ENCODE assay signal across 15 cellular contexts in genomic region chr11:117946196-117946841, GRCh38. TPM values are rescaled to one million over a fixed set of nuclear protein-coding genes. Genes with fewer than 3 reads are reported as not detected.
DNase-seq lines count a peak whose midpoint lies in the region; ATAC-seq and TF ChIP-seq lines count a peak whose summit lies in the region.
"Had no signal": no experiment of that assay in that cellular context is flagged by ENCODE, and none has a peak within 500 bp of the region (broad histone marks: within the 10 kb centered on the region; RNA-seq: fewer than 3 reads in every experiment).

No MANE protein-coding gene starts in this region.

- H3K4me3 ChIP-seq in breast epithelium (no peak overlapping the region), aorta (ENCODE audit: low read length in 2 of 2) (no peak overlapping the region)
- H3K4me3 ChIP-seq: ascending aorta, HAP-1, neural progenitor cell had no signal

- H3K27ac ChIP-seq in breast epithelium (no peak overlapping the region), aorta (ENCODE audit: low read depth in 1 of 2, low read length in 2 of 2) (no peak overlapping the region)
- H3K27ac ChIP-seq: ascending aorta, neural progenitor cell had no signal

- peaks cover 71% of the 10 kb centered on the region for H3K4me1 Mint-ChIP-seq in activated CD4-positive, alpha-beta memory T cell treated with anti-CD3 and anti-CD28 coated beads for 36 hours (ENCODE audit: low read depth)
- peaks cover 79% of the 10 kb centered on the region for H3K4me1 Mint-ChIP-seq in activated CD4-positive, alpha-beta memory T cell treated with anti-CD3 and anti-CD28 coated beads, Interleukin-2, amount 10 ng/mL, durations not matched to agents 7 days and 5 days
- H3K4me1 Mint-ChIP-seq in activated T-helper 2 cell treated with anti-CD3 and anti-CD28 coated beads, Interferon-gamma antibody, Interleukin-2, Interleukin-4, amounts not matched to agents 10 μg/mL and 5 μg/mL and 100 μg/mL, durations not matched to agents 14 hours and 24 hours and 36 hours (ENCODE audit: low read depth), result peaks cover 72% of the 10 kb centered on the region
- H3K4me1 Mint-ChIP-seq in neural crest cell, result peaks cover 18% of the 10 kb centered on the region
- H3K4me1 Mint-ChIP-seq: neural progenitor cell had no signal

- H3K36me3 ChIP-seq in breast epithelium (no peaks in the 10 kb centered on the region), aorta (ENCODE audit: control insufficient read depth in 1 of 2, insufficient read depth in 2 of 2, low read length in 1 of 2) (no peaks in the 10 kb centered on the region)
- H3K36me3 ChIP-seq: ascending aorta, HAP-1, neural progenitor cell had no signal

- no peaks in the 10 kb centered on the region for H3K27me3 Mint-ChIP-seq in activated CD4-positive, alpha-beta memory T cell treated with anti-CD3 and anti-CD28 coated beads for 36 hours
- no peaks in the 10 kb centered on the region for H3K27me3 Mint-ChIP-seq in activated CD4-positive, alpha-beta memory T cell treated with anti-CD3 and anti-CD28 coated beads, Interleukin-2, amount 10 ng/mL, durations not matched to agents 7 days and 5 days
- no peaks in the 10 kb centered on the region for H3K27me3 Mint-ChIP-seq in activated T-helper 2 cell treated with anti-CD3 and anti-CD28 coated beads, Interferon-gamma antibody, Interleukin-2, Interleukin-4, amounts not matched to agents 10 μg/mL and 5 μg/mL and 100 μg/mL, durations not matched to agents 14 hours and 24 hours and 36 hours (ENCODE audit: low read depth)
- H3K27me3 Mint-ChIP-seq in neural crest cell (ENCODE audit: low read depth), result no peaks in the 10 kb centered on the region

- peak; percentile 15 for ATAC-seq in HG02610 (IDR thresholded peaks at IDR 0.05; ENCODE audit: unreplicated experiment)
- no peak for ATAC-seq in aorta (ENCODE audit: low FRiP score)

- CTCF ChIA-PET in activated CD4-positive, alpha-beta memory T cell treated with anti-CD3 and anti-CD28 coated beads for 36 hours (lab: Charles Lee), result interaction anchor here (0.6 to 9.9 kb wide), 73 partner anchors 7 to 542 kb away, joined by 3 to 248 read pairs (median 6); partner anchors contain the start of genes FXYD2, FXYD6, IL10RA and TMPRSS13
- CTCF ChIA-PET in activated CD4-positive, alpha-beta memory T cell treated with anti-CD3 and anti-CD28 coated beads, Interleukin-2, amount 10 ng/mL, durations not matched to agents 7 days and 5 days (lab: Charles Lee), result interaction anchor here (0.5 to 11.4 kb wide), 46 partner anchors 8 to 520 kb away, joined by 3 to 333 read pairs (median 8); partner anchors contain the start of genes FXYD2, IL10RA and TMPRSS13

- H3K27me3 ChIP-seq in breast epithelium (no peaks in the 10 kb centered on the region), aorta (ENCODE audit: control insufficient read depth in 1 of 2, insufficient read depth in 2 of 2, low read length in 1 of 2) (no peaks in the 10 kb centered on the region)
- H3K27me3 ChIP-seq: ascending aorta, neural progenitor cell had no signal

- H3K27ac Mint-ChIP-seq in activated CD4-positive, alpha-beta memory T cell treated with anti-CD3 and anti-CD28 coated beads for 36 hours, result peak overlapping the region; percentile 65
- H3K27ac Mint-ChIP-seq in activated CD4-positive, alpha-beta memory T cell treated with anti-CD3 and anti-CD28 coated beads, Interleukin-2, amount 10 ng/mL, durations not matched to agents 7 days and 5 days, result no peak overlapping the region
- peak overlapping the region; percentile 0 for H3K27ac Mint-ChIP-seq in activated T-helper 2 cell treated with anti-CD3 and anti-CD28 coated beads, Interferon-gamma antibody, Interleukin-2, Interleukin-4, amounts not matched to agents 10 μg/mL and 5 μg/mL and 100 μg/mL, durations not matched to agents 14 hours and 24 hours and 36 hours
- peak overlapping the region; percentile 86 for H3K27ac Mint-ChIP-seq in neural crest cell (ENCODE audit: unreplicated experiment)
- H3K27ac Mint-ChIP-seq: neural progenitor cell had no signal

- TF ChIP-seq POLR2A in breast epithelium (IDR thresholded peaks at IDR 0.05), result no peak

- intact Hi-C loops in activated CD4-positive, alpha-beta memory T cell treated with anti-CD3 and anti-CD28 coated beads for 36 hours (cut with micrococcal nuclease), result loop anchor here (2.0 kb wide), 4 partner anchors 16 to 132 kb away; no protein-coding TSS in a partner anchor
- intact Hi-C loops in activated T-helper 2 cell treated with anti-CD3 and anti-CD28 coated beads, Interferon-gamma antibody, Interleukin-2, Interleukin-4, amounts not matched to agents 10 μg/mL and 5 μg/mL and 100 μg/mL, durations not matched to agents 14 hours and 24 hours and 36 hours (cut with micrococcal nuclease), result loop anchor here (2.0 to 5.0 kb wide), 3 partner anchors 39 to 138 kb away; no protein-coding TSS in a partner anchor
- intact Hi-C loops in breast epithelium (cut with DNase I; ENCODE audit: low total_unique reads) (loop anchor here (5.0 kb wide), 1 partner anchor 104 kb away; no protein-coding TSS in a partner anchor), aorta (cut with DNase I) (loop anchor here in 1 of 2 donors (2.0 kb wide), 1 partner anchor 106 kb away; no protein-coding TSS in a partner anchor)

- DNase-seq in activated CD4-positive, alpha-beta memory T cell treated with anti-CD3 and anti-CD28 coated beads for 36 hours, result no peak
- no peak for DNase-seq in activated CD4-positive, alpha-beta memory T cell treated with anti-CD3 and anti-CD28 coated beads, Interleukin-2, amount 10 ng/mL, durations not matched to agents 7 days and 5 days
- DNase-seq in activated T-helper 2 cell treated with anti-CD3 and anti-CD28 coated beads, Interferon-gamma antibody, Interleukin-2, Interleukin-4, amounts not matched to agents 10 μg/mL and 5 μg/mL and 100 μg/mL, durations not matched to agents 14 hours and 24 hours and 36 hours (ENCODE audit: low spot score), result no peak
- no peak for DNase-seq in neural crest cell (ENCODE audit: low read depth, low spot score)
- no peak for DNase-seq in breast epithelium (ENCODE audit: low spot score in 2 of 2)
- DNase-seq in HCEC 1CT, result no peak
- DNase-seq in aorta, result no peak
- DNase-seq: SIG-M5 had no signal

- 70 to 80% methylated on average over 5 of the region's 5 CpGs for WGBS in aorta, 2 donors

- no peaks in the 10 kb centered on the region for H3K36me3 Mint-ChIP-seq in activated CD4-positive, alpha-beta memory T cell treated with anti-CD3 and anti-CD28 coated beads for 36 hours
- H3K36me3 Mint-ChIP-seq in activated CD4-positive, alpha-beta memory T cell treated with anti-CD3 and anti-CD28 coated beads, Interleukin-2, amount 10 ng/mL, durations not matched to agents 7 days and 5 days (ENCODE audit: low read depth), result no peaks in the 10 kb centered on the region
- no peaks in the 10 kb centered on the region for H3K36me3 Mint-ChIP-seq in activated T-helper 2 cell treated with anti-CD3 and anti-CD28 coated beads, Interferon-gamma antibody, Interleukin-2, Interleukin-4, amounts not matched to agents 10 μg/mL and 5 μg/mL and 100 μg/mL, durations not matched to agents 14 hours and 24 hours and 36 hours (ENCODE audit: low read depth)
- H3K36me3 Mint-ChIP-seq in neural crest cell (ENCODE audit: low read depth), result no peaks in the 10 kb centered on the region
- H3K36me3 Mint-ChIP-seq: neural progenitor cell had no signal

- H3K4me3 Mint-ChIP-seq in activated CD4-positive, alpha-beta memory T cell treated with anti-CD3 and anti-CD28 coated beads for 36 hours, result no peak overlapping the region
- H3K4me3 Mint-ChIP-seq in activated CD4-positive, alpha-beta memory T cell treated with anti-CD3 and anti-CD28 coated beads, Interleukin-2, amount 10 ng/mL, durations not matched to agents 7 days and 5 days, result no peak overlapping the region
- H3K4me3 Mint-ChIP-seq in activated T-helper 2 cell treated with anti-CD3 and anti-CD28 coated beads, Interferon-gamma antibody, Interleukin-2, Interleukin-4, amounts not matched to agents 10 μg/mL and 5 μg/mL and 100 μg/mL, durations not matched to agents 14 hours and 24 hours and 36 hours (ENCODE audit: low read depth), result no peak overlapping the region
- no peak overlapping the region for H3K4me3 Mint-ChIP-seq in neural crest cell
- H3K4me3 Mint-ChIP-seq: CD14-positive monocyte, neural progenitor cell had no signal

- no peaks in the 10 kb centered on the region for H3K9me3 Mint-ChIP-seq in activated CD4-positive, alpha-beta memory T cell treated with anti-CD3 and anti-CD28 coated beads for 36 hours
- no peaks in the 10 kb centered on the region for H3K9me3 Mint-ChIP-seq in activated CD4-positive, alpha-beta memory T cell treated with anti-CD3 and anti-CD28 coated beads, Interleukin-2, amount 10 ng/mL, durations not matched to agents 7 days and 5 days
- H3K9me3 Mint-ChIP-seq in activated T-helper 2 cell treated with anti-CD3 and anti-CD28 coated beads, Interferon-gamma antibody, Interleukin-2, Interleukin-4, amounts not matched to agents 10 μg/mL and 5 μg/mL and 100 μg/mL, durations not matched to agents 14 hours and 24 hours and 36 hours, result peaks cover 10% of the 10 kb centered on the region
- H3K9me3 Mint-ChIP-seq in neural crest cell, result peaks cover 11% of the 10 kb centered on the region

- no peaks in the 10 kb centered on the region for H3K4me1 ChIP-seq in breast epithelium
- H3K4me1 ChIP-seq in aorta (ENCODE audit: control insufficient read depth in 1 of 2, insufficient read depth in 2 of 2, low read length in 2 of 2), result no peaks in the 10 kb centered on the region
- H3K4me1 ChIP-seq: ascending aorta, HAP-1, neural progenitor cell had no signal

- TF ChIP-seq CTCF in neural crest cell (conservative IDR thresholded peaks at IDR 0.05), result no peak
- no peak for TF ChIP-seq CTCF in breast epithelium (IDR thresholded peaks at IDR 0.05)

- H3K9me3 ChIP-seq in breast epithelium (no peaks in the 10 kb centered on the region), aorta (ENCODE audit: control insufficient read depth, low read length) (no peaks in the 10 kb centered on the region)
- H3K9me3 ChIP-seq: ascending aorta, HAP-1 had no signal

- POLR2A ChIA-PET in activated CD4-positive, alpha-beta memory T cell treated with anti-CD3 and anti-CD28 coated beads for 36 hours (lab: Charles Lee), result interaction anchor here (0.6 to 1.8 kb wide), 14 partner anchors 13 to 131 kb away, joined by 3 to 11 read pairs (median 3); partner anchors contain the start of gene IL10RA
- POLR2A ChIA-PET in activated CD4-positive, alpha-beta memory T cell treated with anti-CD3 and anti-CD28 coated beads, Interleukin-2, amount 10 ng/mL, durations not matched to agents 7 days and 5 days (lab: Charles Lee), result interaction anchor here (0.6 to 14.8 kb wide), 14 partner anchors 16 to 139 kb away, joined by 3 to 878 read pairs (median 6); partner anchors contain the start of genes IL10RA and TMPRSS13

RNA-seq across cellular contexts. Expression of gene TMPRSS13, which starts 17.1 kb away (rescaled TPM):
- 1 to 10 TPM; 2.0 to 2.6 TPM for total RNA-seq in activated CD4-positive, alpha-beta memory T cell treated with anti-CD3 and anti-CD28 coated beads for 36 hours
- total RNA-seq in activated CD4-positive, alpha-beta memory T cell treated with anti-CD3 and anti-CD28 coated beads, Interleukin-2, amount 10 ng/mL, durations not matched to agents 7 days and 5 days, result 1 to 10 TPM; 1.9 to 2.2 TPM
- 2.7 and 5.3 TPM in 2 replicates for total RNA-seq in activated T-helper 2 cell treated with anti-CD3 and anti-CD28 coated beads, Interferon-gamma antibody, Interleukin-2, Interleukin-4, amounts not matched to agents 10 μg/mL and 5 μg/mL and 100 μg/mL, durations not matched to agents 14 hours and 24 hours and 36 hours
- total RNA-seq in neural crest cell (0.34 TPM in 1 of 2 replicates, not detected in the other), breast epithelium (10 to 100 TPM in 2 of 3 donors, under 1 TPM in 1; 0.32 to 34.0 (median 12.5) TPM), aorta (under 1 TPM; 0.45 to 0.54 TPM)
- polyA plus RNA-seq in aorta, result 1 to 10 TPM in 1 of 2 donors, not detected in 1; 1.0 TPM
- total RNA-seq: A673, ascending aorta, fibroblast of villous mesenchyme had no signal

RNA-seq across cellular contexts. Expression of gene IL10RA, which starts 39.9 kb away (rescaled TPM):
- total RNA-seq in activated CD4-positive, alpha-beta memory T cell treated with anti-CD3 and anti-CD28 coated beads for 36 hours, result 100 to 1,000 TPM; 114 to 117 TPM
- 100 to 1,000 TPM; 286 to 291 TPM for total RNA-seq in activated CD4-positive, alpha-beta memory T cell treated with anti-CD3 and anti-CD28 coated beads, Interleukin-2, amount 10 ng/mL, durations not matched to agents 7 days and 5 days
- total RNA-seq in activated T-helper 2 cell treated with anti-CD3 and anti-CD28 coated beads, Interferon-gamma antibody, Interleukin-2, Interleukin-4, amounts not matched to agents 10 μg/mL and 5 μg/mL and 100 μg/mL, durations not matched to agents 14 hours and 24 hours and 36 hours, result 144 and 147 TPM in 2 replicates
- 0.37 and 0.48 TPM in 2 replicates for total RNA-seq in neural crest cell
- 10 to 100 TPM in 2 of 3 donors, 1 to 10 TPM in 1; 9.8 to 47.5 (median 13.3) TPM for total RNA-seq in breast epithelium
- 10 to 100 TPM; 18.3 to 59.2 TPM for total RNA-seq in aorta
- polyA plus RNA-seq in aorta, result 10 to 100 TPM in 1 of 2 donors, 1 to 10 TPM in 1; 1.7 to 10.9 TPM
- total RNA-seq: A673, fibroblast of villous mesenchyme had no signal
